ENCODE assay signal across 25 cellular contexts in genomic region chr16:78931267-78932060, GRCh38.
DNase-seq lines count a peak whose midpoint lies in the region; ATAC-seq, FAIRE-seq and TF ChIP-seq lines count a peak whose summit lies in the region.
"Had no signal": no experiment of that assay in that cellular context is flagged by ENCODE, and none has a peak within 500 bp of the region (broad histone marks: within the 10 kb centered on the region; RNA-seq: fewer than 3 reads in every experiment).

No MANE protein-coding gene starts in this region.

- TF ChIP-seq RAD21 in A549 (conservative IDR thresholded peaks at IDR 0.05 in 1 of 2, IDR thresholded peaks at IDR 0.05 in 1 of 2) = no peak

- H3K27me3 ChIP-seq in stomach smooth muscle (ENCODE audit: control insufficient read depth in 1 of 2, insufficient read depth in 2 of 2, low read length in 2 of 2) = no peaks in the 10 kb centered on the region
- no peaks in the 10 kb centered on the region for H3K27me3 ChIP-seq in pancreas
- no peaks in the 10 kb centered on the region for H3K27me3 ChIP-seq in ovary
- H3K27me3 ChIP-seq: BE2C had no signal

- 28% methylated on average over 5 of the region's 5 CpGs for WGBS in A549 (ENCODE audit: missing lambda C conversion rate)
- 88 to 90% methylated on average over 5 of the region's 5 CpGs for WGBS in pancreas, 2 donors
- WGBS in ovary, 3 donors = 91 to 93% (median 93%) methylated on average over 5 of the region's 5 CpGs

- H3K4me2 ChIP-seq in A549 = no peak overlapping the region

- TF ChIP-seq CTCF in A549 (IDR thresholded peaks at IDR 0.05) = no peak
- no peak for TF ChIP-seq CTCF in HEK293 (tag by site-specific recombination; IDR thresholded peaks at IDR 0.05)
- TF ChIP-seq CTCF in pancreas (IDR thresholded peaks at IDR 0.05) = no peak
- no peak for TF ChIP-seq CTCF in ovary (IDR thresholded peaks at IDR 0.05)

- H3K27ac ChIP-seq in A549 (no peak overlapping the region), HEK293 (ENCODE audit: extremely low read depth, low read depth, low read length) (no peak overlapping the region), stomach smooth muscle (ENCODE audit: low read length) (peak overlapping the region; percentile 78), pancreas (no peak overlapping the region), ovary (no peak overlapping the region)
- H3K27ac ChIP-seq: GM23248, RWPE1 had no signal

- no peak overlapping the region for H3K9ac ChIP-seq in stomach smooth muscle (ENCODE audit: low read length in 2 of 2)
- H3K9ac ChIP-seq: GM23248 had no signal

- DNase-seq in A549 (ENCODE audit: low read depth in 1 of 2, low spot score in 1 of 2) (no peak), RPMI8226 (peak; percentile 33), pancreas (no peak), ovary (no peak), 8988T (no peak)
- DNase-seq: BE2C; CD8-positive, alpha-beta memory T cell; DMS 273 treated with DMSO at 0.1 percent for 48 hours; DND-41; GM23248; H9; HFFc6; KG1; NCI-H1092; NCI-H1417 treated with DMSO at 0.1 percent for 48 hours; NCI-H1694 treated with DMSO at 0.1 percent for 48 hours; NCI-H2081; NCI-H345; NCI-H526; SHP77 treated with DMSO at 0.1 percent for 48 hours; T-helper 2 cell had no signal

- no peaks in the 10 kb centered on the region for H3K36me3 ChIP-seq in HEK293 (ENCODE audit: control insufficient read depth in 2 of 2, insufficient read depth in 1 of 2, low read length in 2 of 2)
- no peaks in the 10 kb centered on the region for H3K36me3 ChIP-seq in stomach smooth muscle (ENCODE audit: control insufficient read depth in 2 of 2, insufficient read depth in 2 of 2, low read length in 2 of 2)
- no peaks in the 10 kb centered on the region for H3K36me3 ChIP-seq in pancreas
- H3K36me3 ChIP-seq in ovary = no peaks in the 10 kb centered on the region
- H3K36me3 ChIP-seq: BE2C had no signal

- POLR2A ChIA-PET in A549 (lab: Yijun Ruan, JAX) (no interaction called here), HEK293 (lab: Yijun Ruan, JAX) (no interaction called here)

- TF ChIP-seq POLR2A in A549 (IDR thresholded peaks at IDR 0.05; ENCODE audit: low read length) = no peak
- TF ChIP-seq POLR2A in ovary (IDR thresholded peaks at IDR 0.05) = no peak

- H3K9me3 ChIP-seq in A549 (no peaks in the 10 kb centered on the region), HEK293 (ENCODE audit: control insufficient read depth, insufficient read depth, low read depth, low read length) (no peaks in the 10 kb centered on the region), stomach smooth muscle (ENCODE audit: control insufficient read depth in 2 of 2, low read length in 2 of 2) (no peaks in the 10 kb centered on the region), pancreas (no peaks in the 10 kb centered on the region), ovary (no peaks in the 10 kb centered on the region)
- H3K9me3 ChIP-seq: BE2C had no signal

- CTCF ChIA-PET in A549 (lab: Yijun Ruan, JAX) = no interaction called here
- CTCF ChIA-PET in HEK293 (lab: Yijun Ruan, JAX) = no interaction called here

- ATAC-seq in A549 (no peak), pancreas (no peak)

- no peaks in the 10 kb centered on the region for H3K4me1 ChIP-seq in A549
- no peaks in the 10 kb centered on the region for H3K4me1 ChIP-seq in HEK293 (ENCODE audit: control insufficient read depth, insufficient read depth, low read length)
- H3K4me1 ChIP-seq in stomach smooth muscle (ENCODE audit: control insufficient read depth, insufficient read depth, low read length) = peaks cover 17% of the 10 kb centered on the region
- no peaks in the 10 kb centered on the region for H3K4me1 ChIP-seq in pancreas
- no peaks in the 10 kb centered on the region for H3K4me1 ChIP-seq in ovary (ENCODE audit: insufficient read depth)
- H3K4me1 ChIP-seq: BE2C had no signal

- FAIRE-seq in A549 (lab: Jason Lieb, UNC) = no peak
- no peak for FAIRE-seq in pancreas (lab: Jason Lieb, UNC)
- FAIRE-seq: GM18507 had no signal

- no peak for TF ChIP-seq EP300 in A549 (IDR thresholded peaks at IDR 0.05)
- TF ChIP-seq EP300 in ovary (IDR thresholded peaks at IDR 0.05) = no peak

- intact Hi-C loops in pancreas (cut with DNase I) (no loop called here), ovary (cut with DNase I) (no loop called here)

- no peak overlapping the region for H3K4me3 ChIP-seq in A549
- no peak overlapping the region for H3K4me3 ChIP-seq in HEK293 (ENCODE audit: low read depth, low read length)
- H3K4me3 ChIP-seq in stomach smooth muscle (ENCODE audit: low read length in 2 of 2) = no peak overlapping the region
- no peak overlapping the region for H3K4me3 ChIP-seq in pancreas
- no peak overlapping the region for H3K4me3 ChIP-seq in ovary
- H3K4me3 ChIP-seq: GM23248 had no signal

TF ChIP-seq in A549, 52 proteins besides CTCF, POLR2A, EP300 and RAD21:
- TF ChIP-seq MAFK (IDR thresholded peaks at IDR 0.05; ENCODE audit: partially characterized antibody) (peak; percentile 91), CBX8 (IDR thresholded peaks at IDR 0.05) (no peak), SMC3 (IDR thresholded peaks at IDR 0.05) (no peak)

TF ChIP-seq in HEK293, 187 proteins besides CTCF, POLR2A, EP300 and RAD21:
- TF ChIP-seq EGR2 (tag by site-specific recombination; IDR thresholded peaks at IDR 0.05; ENCODE audit: low read depth) = peak; percentile 30; the same call in 1 of the 2 replicates
- TF ChIP-seq KLF7 (tag by site-specific recombination; IDR thresholded peaks at IDR 0.05; ENCODE audit: borderline replicate concordance) = no peak
TF ChIP-seq in HEK293: peak in this region for 1.
